Comparison of ENCODE assay signal across 2 cellular contexts in the genomic region with DNA sequence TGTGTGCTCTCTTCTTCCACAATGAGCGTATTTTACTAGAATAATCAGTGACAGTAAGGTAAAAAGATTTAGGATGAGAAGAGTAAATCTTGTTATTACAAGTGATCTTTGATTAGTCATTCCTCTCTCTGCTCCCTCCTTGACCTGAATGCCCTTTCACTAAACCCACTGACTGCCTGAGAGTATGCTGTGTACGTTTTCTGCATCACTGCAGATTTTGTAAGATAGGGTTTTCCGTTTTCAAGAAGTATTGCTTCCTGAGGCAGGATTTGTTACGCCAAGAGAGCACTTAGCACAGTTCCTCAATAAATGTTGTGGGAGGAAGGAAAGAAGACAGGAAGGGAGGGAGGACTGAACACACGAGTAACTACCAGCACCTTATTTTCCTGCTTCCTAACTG.
TF ChIP-seq lines count a peak whose summit lies in the region.

No MANE protein-coding gene starts in this region.

TF ChIP-seq in liver, 16 proteins besides CTCF, POLR2A, EP300 and RAD21:
- TF ChIP-seq MAX (IDR thresholded peaks at IDR 0.05) (peak; percentile 52), HNF4A (conservative IDR thresholded peaks at IDR 0.05) (no peak), YY1 (IDR thresholded peaks at IDR 0.05) (no peak), RXRA (IDR thresholded peaks at IDR 0.05) (no peak), TAF1 (conservative IDR thresholded peaks at IDR 0.05) (no peak)
- TF ChIP-seq, protein P1, sequence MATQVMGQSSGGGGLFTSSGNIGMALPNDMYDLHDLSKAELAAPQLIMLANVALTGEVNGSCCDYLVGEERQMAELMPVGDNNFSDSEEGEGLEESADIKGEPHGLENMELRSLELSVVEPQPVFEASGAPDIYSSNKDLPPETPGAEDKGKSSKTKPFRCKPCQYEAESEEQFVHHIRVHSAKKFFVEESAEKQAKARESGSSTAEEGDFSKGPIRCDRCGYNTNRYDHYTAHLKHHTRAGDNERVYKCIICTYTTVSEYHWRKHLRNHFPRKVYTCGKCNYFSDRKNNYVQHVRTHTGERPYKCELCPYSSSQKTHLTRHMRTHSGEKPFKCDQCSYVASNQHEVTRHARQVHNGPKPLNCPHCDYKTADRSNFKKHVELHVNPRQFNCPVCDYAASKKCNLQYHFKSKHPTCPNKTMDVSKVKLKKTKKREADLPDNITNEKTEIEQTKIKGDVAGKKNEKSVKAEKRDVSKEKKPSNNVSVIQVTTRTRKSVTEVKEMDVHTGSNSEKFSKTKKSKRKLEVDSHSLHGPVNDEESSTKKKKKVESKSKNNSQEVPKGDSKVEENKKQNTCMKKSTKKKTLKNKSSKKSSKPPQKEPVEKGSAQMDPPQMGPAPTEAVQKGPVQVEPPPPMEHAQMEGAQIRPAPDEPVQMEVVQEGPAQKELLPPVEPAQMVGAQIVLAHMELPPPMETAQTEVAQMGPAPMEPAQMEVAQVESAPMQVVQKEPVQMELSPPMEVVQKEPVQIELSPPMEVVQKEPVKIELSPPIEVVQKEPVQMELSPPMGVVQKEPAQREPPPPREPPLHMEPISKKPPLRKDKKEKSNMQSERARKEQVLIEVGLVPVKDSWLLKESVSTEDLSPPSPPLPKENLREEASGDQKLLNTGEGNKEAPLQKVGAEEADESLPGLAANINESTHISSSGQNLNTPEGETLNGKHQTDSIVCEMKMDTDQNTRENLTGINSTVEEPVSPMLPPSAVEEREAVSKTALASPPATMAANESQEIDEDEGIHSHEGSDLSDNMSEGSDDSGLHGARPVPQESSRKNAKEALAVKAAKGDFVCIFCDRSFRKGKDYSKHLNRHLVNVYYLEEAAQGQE (IDR thresholded peaks at IDR 0.05) = no peak
TF ChIP-seq in liver: peak in this region for 1.

TF ChIP-seq in HepG2, 621 proteins besides CTCF, POLR2A, EP300 and RAD21:
- TF ChIP-seq KDM5B (CRISPR knock-in tag; IDR thresholded peaks at IDR 0.05; ENCODE audit: borderline replicate concordance) (no peak), MEIS1 (CRISPR knock-in tag; IDR thresholded peaks at IDR 0.05; ENCODE audit: borderline replicate concordance) (no peak), ARID4A (CRISPR knock-in tag; IDR thresholded peaks at IDR 0.05; ENCODE audit: borderline replicate concordance) (no peak), TBX2 (CRISPR knock-in tag; IDR thresholded peaks at IDR 0.05; ENCODE audit: borderline replicate concordance) (no peak), ZNF24 (IDR thresholded peaks at IDR 0.05) (no peak), RNF2 (conservative IDR thresholded peaks at IDR 0.05; ENCODE audit: low read depth) (no peak), GABPA (IDR thresholded peaks at IDR 0.05; ENCODE audit: low read depth, low read length) (no peak), GABPA (CRISPR knock-in tag; IDR thresholded peaks at IDR 0.05; ENCODE audit: low read depth) (no peak), ZBTB38 (CRISPR knock-in tag; IDR thresholded peaks at IDR 0.05) (no peak), ZNF816 (CRISPR knock-in tag; IDR thresholded peaks at IDR 0.05; ENCODE audit: borderline replicate concordance) (no peak), ZNF550 (CRISPR knock-in tag; IDR thresholded peaks at IDR 0.05; ENCODE audit: borderline replicate concordance) (no peak), SIX4 (CRISPR knock-in tag; IDR thresholded peaks at IDR 0.05) (no peak), ZBTB49 (CRISPR knock-in tag; IDR thresholded peaks at IDR 0.05; ENCODE audit: borderline replicate concordance) (no peak)
- TF ChIP-seq, protein P2, sequence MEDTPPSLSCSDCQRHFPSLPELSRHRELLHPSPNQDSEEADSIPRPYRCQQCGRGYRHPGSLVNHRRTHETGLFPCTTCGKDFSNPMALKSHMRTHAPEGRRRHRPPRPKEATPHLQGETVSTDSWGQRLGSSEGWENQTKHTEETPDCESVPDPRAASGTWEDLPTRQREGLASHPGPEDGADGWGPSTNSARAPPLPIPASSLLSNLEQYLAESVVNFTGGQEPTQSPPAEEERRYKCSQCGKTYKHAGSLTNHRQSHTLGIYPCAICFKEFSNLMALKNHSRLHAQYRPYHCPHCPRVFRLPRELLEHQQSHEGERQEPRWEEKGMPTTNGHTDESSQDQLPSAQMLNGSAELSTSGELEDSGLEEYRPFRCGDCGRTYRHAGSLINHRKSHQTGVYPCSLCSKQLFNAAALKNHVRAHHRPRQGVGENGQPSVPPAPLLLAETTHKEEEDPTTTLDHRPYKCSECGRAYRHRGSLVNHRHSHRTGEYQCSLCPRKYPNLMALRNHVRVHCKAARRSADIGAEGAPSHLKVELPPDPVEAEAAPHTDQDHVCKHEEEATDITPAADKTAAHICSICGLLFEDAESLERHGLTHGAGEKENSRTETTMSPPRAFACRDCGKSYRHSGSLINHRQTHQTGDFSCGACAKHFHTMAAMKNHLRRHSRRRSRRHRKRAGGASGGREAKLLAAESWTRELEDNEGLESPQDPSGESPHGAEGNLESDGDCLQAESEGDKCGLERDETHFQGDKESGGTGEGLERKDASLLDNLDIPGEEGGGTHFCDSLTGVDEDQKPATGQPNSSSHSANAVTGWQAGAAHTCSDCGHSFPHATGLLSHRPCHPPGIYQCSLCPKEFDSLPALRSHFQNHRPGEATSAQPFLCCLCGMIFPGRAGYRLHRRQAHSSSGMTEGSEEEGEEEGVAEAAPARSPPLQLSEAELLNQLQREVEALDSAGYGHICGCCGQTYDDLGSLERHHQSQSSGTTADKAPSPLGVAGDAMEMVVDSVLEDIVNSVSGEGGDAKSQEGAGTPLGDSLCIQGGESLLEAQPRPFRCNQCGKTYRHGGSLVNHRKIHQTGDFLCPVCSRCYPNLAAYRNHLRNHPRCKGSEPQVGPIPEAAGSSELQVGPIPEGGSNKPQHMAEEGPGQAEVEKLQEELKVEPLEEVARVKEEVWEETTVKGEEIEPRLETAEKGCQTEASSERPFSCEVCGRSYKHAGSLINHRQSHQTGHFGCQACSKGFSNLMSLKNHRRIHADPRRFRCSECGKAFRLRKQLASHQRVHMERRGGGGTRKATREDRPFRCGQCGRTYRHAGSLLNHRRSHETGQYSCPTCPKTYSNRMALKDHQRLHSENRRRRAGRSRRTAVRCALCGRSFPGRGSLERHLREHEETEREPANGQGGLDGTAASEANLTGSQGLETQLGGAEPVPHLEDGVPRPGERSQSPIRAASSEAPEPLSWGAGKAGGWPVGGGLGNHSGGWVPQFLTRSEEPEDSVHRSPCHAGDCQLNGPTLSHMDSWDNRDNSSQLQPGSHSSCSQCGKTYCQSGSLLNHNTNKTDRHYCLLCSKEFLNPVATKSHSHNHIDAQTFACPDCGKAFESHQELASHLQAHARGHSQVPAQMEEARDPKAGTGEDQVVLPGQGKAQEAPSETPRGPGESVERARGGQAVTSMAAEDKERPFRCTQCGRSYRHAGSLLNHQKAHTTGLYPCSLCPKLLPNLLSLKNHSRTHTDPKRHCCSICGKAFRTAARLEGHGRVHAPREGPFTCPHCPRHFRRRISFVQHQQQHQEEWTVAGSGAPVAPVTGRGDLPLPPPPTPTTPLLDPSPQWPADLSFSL (CRISPR knock-in tag; IDR thresholded peaks at IDR 0.05) = no peak
